Comparison of ENCODE assay signal across 9 cellular contexts in genomic region chr7:74187915-74188675, GRCh38. TPM values are rescaled to one million over a fixed set of nuclear protein-coding genes. Genes with fewer than 3 reads are reported as not detected.
DNase-seq lines count a peak whose midpoint lies in the region; ATAC-seq and TF ChIP-seq lines count a peak whose summit lies in the region.
"Had no signal": no experiment of that assay in that cellular context is flagged by ENCODE, and none has a peak within 500 bp of the region (broad histone marks: within the 10 kb centered on the region; RNA-seq: fewer than 3 reads in every experiment).

No MANE protein-coding gene starts in this region.

- H3K27ac ChIP-seq in SK-N-MC = peak overlapping the region; percentile 75; the same call in 1 of the 2 replicates
- H3K27ac ChIP-seq in gastrocnemius medialis = peak overlapping the region; percentile 85 to 99 (median 94)

- H3K36me3 ChIP-seq in SK-N-MC (ENCODE audit: insufficient read depth, low read length) (peaks cover 81% of the 10 kb centered on the region), gastrocnemius medialis (peaks cover 5 to 48% of the 10 kb centered on the region in 2 donors)

- in situ Hi-C loops in gastrocnemius medialis (cut with MboI; ENCODE audit: low sequenced_read_pairs in 4 of 4) = loop anchor here in 1 of 4 donors (25.0 kb wide), 1 partner anchor 474 kb away; the partner anchor contains the start of gene GTF2I

- peak; percentile 82 to 87 for ATAC-seq in gastrocnemius medialis
- ATAC-seq in HG03571 (IDR thresholded peaks at IDR 0.05; ENCODE audit: unreplicated experiment) = no peak
- no peak for ATAC-seq in HG03354 (IDR thresholded peaks at IDR 0.05; ENCODE audit: poor library complexity, severe bottlenecking, unreplicated experiment)

- H3K4me1 ChIP-seq in gastrocnemius medialis = peaks cover 59 to 63% of the 10 kb centered on the region in 2 donors

- DNase-seq in GM04503 (ENCODE audit: low read depth) = peak; percentile 51
- no peak for DNase-seq in SK-N-MC (ENCODE audit: low read depth, low spot score)
- DNase-seq in glomerular visceral epithelial cell (ENCODE audit: extremely low spot score) = peak; percentile 50
- peak; percentile 29 to 36 for DNase-seq in gastrocnemius medialis
- no peak for DNase-seq in DMS153 (lab: John Stamatoyannopoulos, UW)
- DNase-seq: amygdala; NK-92 treated with Interleukin-12 subunit alpha and Interleukin-12 subunit beta, amount 100 ng/mL, for 24 hours had no signal

- intact Hi-C loops in gastrocnemius medialis (cut with DNase I; ENCODE audit: low total_unique reads) = no loop called here

- no peak for TF ChIP-seq CTCF in gastrocnemius medialis (IDR thresholded peaks at IDR 0.05 in 4 of 5, conservative IDR thresholded peaks at IDR 0.05 in 1 of 5)

- TF ChIP-seq POLR2A in gastrocnemius medialis (IDR thresholded peaks at IDR 0.05) = peak in 1 of 2 donors; percentile 41

- no peaks in the 10 kb centered on the region for H3K27me3 ChIP-seq in gastrocnemius medialis

- H3K9ac ChIP-seq in SK-N-MC (ENCODE audit: insufficient read length) = no peak overlapping the region

- H3K9me3 ChIP-seq in SK-N-MC (ENCODE audit: low read depth, low read length) (no peaks in the 10 kb centered on the region), gastrocnemius medialis (no peaks in the 10 kb centered on the region)

- H3K4me3 ChIP-seq in SK-N-MC (no peak overlapping the region), gastrocnemius medialis (no peak overlapping the region)

RNA-seq across cellular contexts. Expression of gene EIF4H, which starts 13.9 kb away (rescaled TPM):
- 100 to 1,000 TPM; 247 to 430 (median 309) TPM for total RNA-seq in gastrocnemius medialis

RNA-seq across cellular contexts. Expression of gene LAT2, which starts 21.7 kb away (rescaled TPM):
- total RNA-seq in gastrocnemius medialis = 1 to 10 TPM; 2.1 to 5.3 (median 3.0) TPM

Comparison
In these comparisons a context has a peak if more than half of its experiments do, and no peak if none do; other contexts are left out.
1. DNase-seq: peak in GM04503 (single experiment), glomerular visceral epithelial cell (single experiment) and gastrocnemius medialis (2 of 2); none in SK-N-MC (single experiment) and DMS153 (single experiment).
2. ATAC-seq: peak in gastrocnemius medialis (2 of 2); none in HG03571 (single experiment) and HG03354 (single experiment).